27 cellular contexts compared by ENCODE assay signal in genomic region chr4:10303291-10303690, GRCh38.
"Had no signal": no experiment of that assay in that cellular context is flagged by ENCODE, and none has a peak within 500 bp of the region (broad histone marks: within the 10 kb centered on the region; RNA-seq: fewer than 3 reads in every experiment).

No MANE protein-coding gene starts in this region.

- H3K27me3 ChIP-seq: adrenal gland, body of pancreas, esophagus muscularis mucosa, foreskin keratinocyte had no signal

- H3K4me3 ChIP-seq: adrenal gland, body of pancreas, esophagus muscularis mucosa, gastrocnemius medialis had no signal

- H3K27ac ChIP-seq: adrenal gland, body of pancreas, esophagus muscularis mucosa, foreskin keratinocyte, gastrocnemius medialis, VCaP had no signal

- H3K9me3 ChIP-seq: adrenal gland, body of pancreas, esophagus muscularis mucosa, gastrocnemius medialis had no signal

- ATAC-seq: activated CD8-positive, alpha-beta T cell treated with anti-CD3 and anti-CD28 coated beads for 36 hours; activated naive CD8-positive, alpha-beta T cell treated with anti-CD3 and anti-CD28 coated beads, Interleukin-2, amount 50 U/mL, for 24 hours; activated T-cell treated with anti-CD3 and anti-CD28 coated beads, Interleukin-2, amount 50 U/mL, for 4 hours; body of pancreas; effector memory CD8-positive, alpha-beta T cell; foreskin keratinocyte; gastrocnemius medialis; WTC11 had no signal

- DNase-seq: activated CD4-positive, alpha-beta T cell treated with anti-CD3 and anti-CD28 coated beads for 48 hours; activated CD4-positive, alpha-beta T cell treated with anti-CD3 and anti-CD28 coated beads, Interleukin-2, amount 50 U/mL, for 1 hour; activated CD4-positive, alpha-beta T cell treated with anti-CD3 and anti-CD28 coated beads, Interleukin-2, amount 50 U/mL, for 48 hours; activated CD8-positive, alpha-beta memory T cell treated with anti-CD3 and anti-CD28 coated beads for 24 hours; activated CD8-positive, alpha-beta T cell treated with anti-CD3 and anti-CD28 coated beads for 36 hours; activated effector memory CD4-positive, alpha-beta T cell treated with anti-CD3 and anti-CD28 coated beads, Interleukin-2, amount 50 U/mL, for 16 hours; activated naive CD4-positive, alpha-beta T cell treated with anti-CD3 and anti-CD28 coated beads for 36 hours; activated naive CD8-positive, alpha-beta T cell treated with anti-CD3 and anti-CD28 coated beads for 36 hours; activated naive CD8-positive, alpha-beta T cell treated with anti-CD3 and anti-CD28 coated beads, Interleukin-2, amount 50 U/mL, for 24 hours; activated T-cell treated with anti-CD3 and anti-CD28 coated beads, Interleukin-2, amount 50 U/mL, for 4 hours; adrenal gland; amygdala; aorta; body of pancreas; caudate nucleus; cortex of kidney; dermis blood vessel endothelial cell; effector CD4-positive, alpha-beta T cell; effector memory CD8-positive, alpha-beta T cell; erythroblast; foreskin keratinocyte; gastrocnemius medialis; glutamatergic neuron; T-helper 2 cell had no signal

- H3K4me1 ChIP-seq: adrenal gland, body of pancreas, esophagus muscularis mucosa, gastrocnemius medialis had no signal

- H3K36me3 ChIP-seq: adrenal gland, esophagus muscularis mucosa, gastrocnemius medialis had no signal
